26 cellular contexts compared by ENCODE assay signal in genomic region chr14:74663884-74664283, GRCh38. TPM values are rescaled to one million over a fixed set of nuclear protein-coding genes. Genes with fewer than 3 reads are reported as not detected.
A peak's percentile ranks its signal among the peaks of the same experiment; 100 is the strongest.
DNase-seq lines count a peak whose midpoint lies in the region; ATAC-seq, FAIRE-seq and TF ChIP-seq lines count a peak whose summit lies in the region.
"Had no signal": no experiment of that assay in that cellular context is flagged by ENCODE, and none has a peak within 500 bp of the region (broad histone marks: within the 10 kb centered on the region; RNA-seq: fewer than 3 reads in every experiment).

No MANE protein-coding gene starts in this region.

- TF ChIP-seq POLR2A in esophagus muscularis mucosa (IDR thresholded peaks at IDR 0.05; ENCODE audit: low read depth): no peak
- TF ChIP-seq POLR2A in tibial nerve (IDR thresholded peaks at IDR 0.05): no peak

- no peak overlapping the region for H4K8ac ChIP-seq in mesenchymal stem cell (ENCODE audit: low read length)

- peaks cover 51% of the 10 kb centered on the region for H3K36me3 Mint-ChIP-seq in activated naive CD4-positive, alpha-beta T cell treated with anti-CD3 and anti-CD28 coated beads, Interleukin-2, amount 10 ng/mL, durations not matched to agents 7 days and 5 days

- H3K4me1 ChIP-seq in esophagus muscularis mucosa (peaks cover 0 to 18% (median 14%) of the 10 kb centered on the region in 4 donors), mesenchymal stem cell (ENCODE audit: control insufficient read depth, insufficient read depth, low read depth, low read length) (peaks cover 2% of the 10 kb centered on the region), tibial nerve (peaks cover 0 to 39% (median 10%) of the 10 kb centered on the region in 4 donors), kidney (ENCODE audit: control insufficient read depth in 1 of 2, insufficient read depth in 1 of 2, low read depth in 1 of 2, low read length in 2 of 2) (no peaks in the 10 kb centered on the region)
- H3K4me1 ChIP-seq: neural progenitor cell, transverse colon had no signal

- H2AFZ ChIP-seq in mesenchymal stem cell (ENCODE audit: low read depth, low read length): no peak overlapping the region
- H2AFZ ChIP-seq: neural progenitor cell had no signal

- no peak overlapping the region for H3K23ac ChIP-seq in mesenchymal stem cell (ENCODE audit: low read length in 2 of 2)

- H2BK120ac ChIP-seq in mesenchymal stem cell (ENCODE audit: low read depth, low read length): no peak overlapping the region

- no peak overlapping the region for H2AK5ac ChIP-seq in mesenchymal stem cell (ENCODE audit: low read length, severe bottlenecking)

- 92% methylated on average over 7 of the region's 7 CpGs for WGBS in esophagus muscularis mucosa
- 90% methylated on average over 6 of the region's 7 CpGs for WGBS in mesenchymal stem cell
- WGBS in tibial nerve, 2 donors: 78 to 86% methylated on average over 7 of the region's 7 CpGs

- peaks cover 6% of the 10 kb centered on the region for H3K79me1 ChIP-seq in mesenchymal stem cell (replicated peaks; ENCODE audit: low read length, poor library complexity, severe bottlenecking)

- CTCF ChIA-PET in activated naive CD4-positive, alpha-beta T cell treated with anti-CD3 and anti-CD28 coated beads, Interleukin-2, amount 10 ng/mL, durations not matched to agents 7 days and 5 days (lab: Charles Lee): no interaction called here

- H3K27ac ChIP-seq in esophagus muscularis mucosa (replicated peaks in 1 of 4): peak overlapping the region; percentile 16 to 50 (median 26)
- H3K27ac ChIP-seq in mesenchymal stem cell (ENCODE audit: low read length, poor library complexity, severe bottlenecking): no peak overlapping the region
- H3K27ac ChIP-seq in tibial nerve: peak overlapping the region in 2 of 4 donors; percentile 63 to 82
- no peak overlapping the region for H3K27ac ChIP-seq in kidney (ENCODE audit: low read depth in 2 of 2, low read length in 2 of 2)
- H3K27ac ChIP-seq: neural progenitor cell, transverse colon had no signal

- TF ChIP-seq EP300 in esophagus muscularis mucosa (IDR thresholded peaks at IDR 0.05) (no peak), tibial nerve (IDR thresholded peaks at IDR 0.05) (peak in 1 of 2 donors; percentile 90)

- no peak overlapping the region for H3K4me3 Mint-ChIP-seq in activated naive CD4-positive, alpha-beta T cell treated with anti-CD3 and anti-CD28 coated beads, Interleukin-2, amount 10 ng/mL, durations not matched to agents 7 days and 5 days
- H3K4me3 Mint-ChIP-seq: activated CD4-positive, alpha-beta T cell treated with anti-CD3 and anti-CD28 coated beads for 36 hours; B cell; endodermal cell; mesothelial cell of epicardium; neural progenitor cell; stimulated activated effector memory CD8-positive, alpha-beta T cell treated with anti-CD3 and anti-CD28 coated beads, Interleukin-12 subunit alpha, Interleukin-12 subunit beta, amount 100 ng/mL, for 72 hours had no signal

- H3K36me3 ChIP-seq in esophagus muscularis mucosa (peaks cover 48 to 96% (median 76%) of the 10 kb centered on the region in 4 donors), mesenchymal stem cell (ENCODE audit: control insufficient read depth in 1 of 2, insufficient read depth in 2 of 2, low read depth in 1 of 2, low read length in 2 of 2) (peaks cover 32 to 84% of the 10 kb centered on the region in 2 experiments), tibial nerve (peaks cover 0 to 83% (median 0%) of the 10 kb centered on the region in 3 donors), kidney (ENCODE audit: control insufficient read depth in 1 of 2, insufficient read depth in 2 of 2, low read length in 2 of 2) (peaks cover 35 to 45% of the 10 kb centered on the region in 2 donors)

- no peak for ATAC-seq in GM18858 (IDR thresholded peaks at IDR 0.05; ENCODE audit: unreplicated experiment)
- ATAC-seq: activated CD4-positive, alpha-beta T cell treated with anti-CD3 and anti-CD28 coated beads for 36 hours; stimulated activated effector memory CD8-positive, alpha-beta T cell treated with anti-CD3 and anti-CD28 coated beads, Interleukin-12 subunit alpha, Interleukin-12 subunit beta, amount 100 ng/mL, for 72 hours had no signal

- H3K4me1 Mint-ChIP-seq in activated naive CD4-positive, alpha-beta T cell treated with anti-CD3 and anti-CD28 coated beads, Interleukin-2, amount 10 ng/mL, durations not matched to agents 7 days and 5 days: no peaks in the 10 kb centered on the region
- H3K4me1 Mint-ChIP-seq: B cell, endodermal cell, mesothelial cell of epicardium, neural progenitor cell had no signal

- FAIRE-seq in kidney (lab: Jason Lieb, UNC): no peak
- FAIRE-seq: astrocyte, colon, GM18507, TTC549 had no signal

- no peak overlapping the region for H2BK5ac ChIP-seq in mesenchymal stem cell (ENCODE audit: low read depth, low read length, poor library complexity, severe bottlenecking)

- TF ChIP-seq CTCF in esophagus muscularis mucosa (IDR thresholded peaks at IDR 0.05): no peak
- no peak for TF ChIP-seq CTCF in tibial nerve (IDR thresholded peaks at IDR 0.05)
- TF ChIP-seq CTCF in kidney (IDR thresholded peaks at IDR 0.05; ENCODE audit: borderline replicate concordance, extremely low read depth, insufficient read depth): no peak

- H3K27me3 ChIP-seq in esophagus muscularis mucosa: no peaks in the 10 kb centered on the region
- H3K27me3 ChIP-seq in mesenchymal stem cell (ENCODE audit: control insufficient read depth in 1 of 2, insufficient read depth in 1 of 2, low read length in 2 of 2): no peaks in the 10 kb centered on the region
- H3K27me3 ChIP-seq in tibial nerve: no peaks in the 10 kb centered on the region
- H3K27me3 ChIP-seq: neural progenitor cell, transverse colon had no signal

- intact Hi-C loops in esophagus muscularis mucosa (cut with DNase I) (no loop called here), kidney (cut with DNase I) (no loop called here)

- no peaks in the 10 kb centered on the region for H3K9me3 Mint-ChIP-seq in activated naive CD4-positive, alpha-beta T cell treated with anti-CD3 and anti-CD28 coated beads, Interleukin-2, amount 10 ng/mL, durations not matched to agents 7 days and 5 days
- H3K9me3 Mint-ChIP-seq: endodermal cell; mesothelial cell of epicardium; neural progenitor cell; stimulated activated effector memory CD8-positive, alpha-beta T cell treated with anti-CD3 and anti-CD28 coated beads, Interleukin-12 subunit alpha, Interleukin-12 subunit beta, amount 100 ng/mL, for 72 hours had no signal

- no peak overlapping the region for H3K14ac ChIP-seq in mesenchymal stem cell (ENCODE audit: low read length in 2 of 2)

- H2BK12ac ChIP-seq in mesenchymal stem cell (ENCODE audit: low read length in 2 of 2): no peak overlapping the region

- peak overlapping the region; percentile 52 for H3K27ac Mint-ChIP-seq in activated naive CD4-positive, alpha-beta T cell treated with anti-CD3 and anti-CD28 coated beads, Interleukin-2, amount 10 ng/mL, durations not matched to agents 7 days and 5 days
- H3K27ac Mint-ChIP-seq: B cell; endodermal cell; mesothelial cell of epicardium; neural progenitor cell; stimulated activated effector memory CD8-positive, alpha-beta T cell treated with anti-CD3 and anti-CD28 coated beads, Interleukin-12 subunit alpha, Interleukin-12 subunit beta, amount 100 ng/mL, for 72 hours had no signal

- no peak overlapping the region for H4K91ac ChIP-seq in mesenchymal stem cell (ENCODE audit: low read length)

- H3K9ac ChIP-seq in mesenchymal stem cell (ENCODE audit: low read length): no peak overlapping the region
- H3K9ac ChIP-seq in kidney (ENCODE audit: low read length in 2 of 2): no peak overlapping the region
- H3K9ac ChIP-seq: neural progenitor cell had no signal

- H3K4me2 ChIP-seq in mesenchymal stem cell (ENCODE audit: low read length, poor library complexity, severe bottlenecking): no peak overlapping the region
- H3K4me2 ChIP-seq: neural progenitor cell had no signal

- H2BK15ac ChIP-seq in mesenchymal stem cell (ENCODE audit: low read depth, poor library complexity, severe bottlenecking): no peak overlapping the region

- H3K27me3 Mint-ChIP-seq in activated naive CD4-positive, alpha-beta T cell treated with anti-CD3 and anti-CD28 coated beads, Interleukin-2, amount 10 ng/mL, durations not matched to agents 7 days and 5 days: no peaks in the 10 kb centered on the region
- H3K27me3 Mint-ChIP-seq: activated CD4-positive, alpha-beta T cell treated with anti-CD3 and anti-CD28 coated beads for 36 hours; B cell had no signal

- H3K18ac ChIP-seq in mesenchymal stem cell (ENCODE audit: low read depth in 1 of 2, low read length in 2 of 2): no peak overlapping the region

- H3K4me3 ChIP-seq in esophagus muscularis mucosa (no peak overlapping the region), mesenchymal stem cell (ENCODE audit: insufficient read depth in 1 of 2, low read depth in 1 of 2, low read length in 2 of 2) (no peak overlapping the region), tibial nerve (no peak overlapping the region), kidney (ENCODE audit: low read length in 2 of 2) (no peak overlapping the region)
- H3K4me3 ChIP-seq: neural progenitor cell, transverse colon had no signal

- H3K4ac ChIP-seq in mesenchymal stem cell (ENCODE audit: low read depth in 1 of 2, low read length in 2 of 2): no peak overlapping the region

- no peak for DNase-seq in activated naive CD4-positive, alpha-beta T cell treated with anti-CD3 and anti-CD28 coated beads, Interleukin-2, amount 10 ng/mL, durations not matched to agents 7 days and 5 days
- DNase-seq in activated naive CD4-positive, alpha-beta T cell (lab: John Stamatoyannopoulos, UW): no peak
- DNase-seq in esophagus muscularis mucosa (ENCODE audit: extremely low spot score): peak; percentile 95
- peak; percentile 35 for DNase-seq in mesenchymal stem cell
- peak; percentile 64 to 82 for DNase-seq in tibial nerve (ENCODE audit: low spot score in 2 of 2)
- no peak for DNase-seq in NOMO-1 (lab: John Stamatoyannopoulos, UW; ENCODE audit: unreplicated experiment in 2 of 2)
- DNase-seq in kidney: no peak
- DNase-seq: 8988T; activated CD4-positive, alpha-beta T cell treated with anti-CD3 and anti-CD28 coated beads for 36 hours; COR-L47; endodermal cell; KG1; NCI-H1092 treated with DMSO at 0.1 percent for 48 hours; NCI-H2081 treated with DMSO at 0.1 percent for 48 hours; NCI-H510A treated with DMSO at 0.1 percent for 48 hours; stimulated activated CD4-positive, alpha-beta T cell treated with anti-CD3 and anti-CD28 coated beads, Interleukin-15, amount 100 ng/mL, for 24 hours; transverse colon had no signal

- H3K9me3 ChIP-seq in esophagus muscularis mucosa (no peaks in the 10 kb centered on the region), mesenchymal stem cell (ENCODE audit: control insufficient read depth, low read length) (no peaks in the 10 kb centered on the region), tibial nerve (no peaks in the 10 kb centered on the region), kidney (ENCODE audit: control insufficient read depth in 1 of 2, low read length in 2 of 2) (no peaks in the 10 kb centered on the region)
- H3K9me3 ChIP-seq: transverse colon had no signal

RNA-seq across cellular contexts. Expression of gene AREL1, which starts 49.0 kb away (rescaled TPM):
- total RNA-seq in esophagus muscularis mucosa (10 to 100 TPM; 12.3 to 21.6 (median 16.2) TPM), tibial nerve (10 to 100 TPM; 25.3 to 35.0 (median 32.2) TPM), kidney (42.3 TPM)
- polyA plus RNA-seq in mesenchymal stem cell (2013, experiment 1 of 2): 20.3 TPM
- 20.0 TPM for polyA plus RNA-seq in mesenchymal stem cell (2013, experiment 2 of 2)
- polyA plus RNA-seq in kidney (ENCODE audit: insufficient read depth, low read depth, low replicate concordance): 13.5 TPM

RNA-seq across cellular contexts. Expression of gene FCF1, which starts 49.1 kb away (rescaled TPM):
- 10 to 100 TPM; 19.1 to 26.7 (median 23.2) TPM for total RNA-seq in esophagus muscularis mucosa
- polyA plus RNA-seq in mesenchymal stem cell (2013, experiment 1 of 2): 45.6 TPM
- 44.8 TPM for polyA plus RNA-seq in mesenchymal stem cell (2013, experiment 2 of 2)
- total RNA-seq in tibial nerve: 10 to 100 TPM; 16.8 to 39.8 (median 32.6) TPM
- 49.6 TPM for total RNA-seq in kidney
- 19.7 TPM for polyA plus RNA-seq in kidney (ENCODE audit: insufficient read depth, low read depth, low replicate concordance)

RNA-seq across cellular contexts. Expression of gene LTBP2, which starts 51.8 kb away (rescaled TPM):
- total RNA-seq in esophagus muscularis mucosa (100 to 1,000 TPM in 2 of 4 donors, 10 to 100 TPM in 2; 62.0 to 151 (median 109) TPM), tibial nerve (100 to 1,000 TPM in 2 of 4 donors, 10 to 100 TPM in 2; 67.1 to 276 (median 134) TPM), kidney (10.4 TPM)
- 16.6 TPM for polyA plus RNA-seq in mesenchymal stem cell (2013, experiment 1 of 2)
- polyA plus RNA-seq in mesenchymal stem cell (2013, experiment 2 of 2): 16.0 TPM
- 2.9 TPM for polyA plus RNA-seq in kidney (ENCODE audit: insufficient read depth, low read depth, low replicate concordance)

Comparison
In these comparisons a context has a peak if more than half of its experiments do, and no peak if none do; other contexts are left out.
1. DNase-seq: peak in esophagus muscularis mucosa (single experiment), mesenchymal stem cell (single experiment) and tibial nerve (2 of 2); none in activated naive CD4-positive, alpha-beta T cell treated with anti-CD3 and anti-CD28 coated beads, Interleukin-2, amount 10 ng/mL, durations not matched to agents 7 days and 5 days (single experiment), activated naive CD4-positive, alpha-beta T cell (0 of 4), NOMO-1 (0 of 2) and kidney (single experiment).
2. H3K27ac ChIP-seq: peak in esophagus muscularis mucosa (4 of 4); none in mesenchymal stem cell (single experiment) and kidney (0 of 2).